Comparison of ENCODE assay signal across 1 cellular context in genomic region chr17:67834634-67835033, GRCh38.
TF ChIP-seq lines count a peak whose summit lies in the region.

No MANE protein-coding gene starts in this region.

TF ChIP-seq in WTC11, 78 proteins besides CTCF, POLR2A, EP300 and RAD21:
- TF ChIP-seq NFE2L1 (CRISPR knock-in tag; IDR thresholded peaks at IDR 0.05) (no peak), STAT6 (CRISPR knock-in tag; conservative IDR thresholded peaks at IDR 0.05; ENCODE audit: low read depth) (no peak), SOX15 (CRISPR knock-in tag; IDR thresholded peaks at IDR 0.05) (no peak), USF2 (CRISPR knock-in tag; IDR thresholded peaks at IDR 0.05) (no peak), NR3C1 (CRISPR knock-in tag; conservative IDR thresholded peaks at IDR 0.05; ENCODE audit: low read depth) (no peak), CDX4 (CRISPR knock-in tag; IDR thresholded peaks at IDR 0.05; ENCODE audit: borderline replicate concordance) (no peak), FOXJ3 (CRISPR knock-in tag; IDR thresholded peaks at IDR 0.05; ENCODE audit: borderline replicate concordance) (no peak), MXD4 (CRISPR knock-in tag; IDR thresholded peaks at IDR 0.05; ENCODE audit: borderline replicate concordance) (no peak), AR (CRISPR knock-in tag; IDR thresholded peaks at IDR 0.05) (no peak), GRHL2 (CRISPR knock-in tag; IDR thresholded peaks at IDR 0.05; ENCODE audit: insufficient replicate concordance, severe bottlenecking) (no peak), GABPB1 (CRISPR knock-in tag; IDR thresholded peaks at IDR 0.05) (no peak), ZNF416 (CRISPR knock-in tag; IDR thresholded peaks at IDR 0.05) (no peak), SMAD4 (CRISPR knock-in tag; IDR thresholded peaks at IDR 0.05) (no peak), PRDM15 (CRISPR knock-in tag; IDR thresholded peaks at IDR 0.05) (no peak), ZMAT4 (CRISPR knock-in tag; IDR thresholded peaks at IDR 0.05) (no peak), ELF4 (CRISPR knock-in tag; IDR thresholded peaks at IDR 0.05; ENCODE audit: low read depth) (no peak), ZNF281 (CRISPR knock-in tag; IDR thresholded peaks at IDR 0.05) (no peak)
